1 cellular context compared by ENCODE assay signal in the genomic region with DNA sequence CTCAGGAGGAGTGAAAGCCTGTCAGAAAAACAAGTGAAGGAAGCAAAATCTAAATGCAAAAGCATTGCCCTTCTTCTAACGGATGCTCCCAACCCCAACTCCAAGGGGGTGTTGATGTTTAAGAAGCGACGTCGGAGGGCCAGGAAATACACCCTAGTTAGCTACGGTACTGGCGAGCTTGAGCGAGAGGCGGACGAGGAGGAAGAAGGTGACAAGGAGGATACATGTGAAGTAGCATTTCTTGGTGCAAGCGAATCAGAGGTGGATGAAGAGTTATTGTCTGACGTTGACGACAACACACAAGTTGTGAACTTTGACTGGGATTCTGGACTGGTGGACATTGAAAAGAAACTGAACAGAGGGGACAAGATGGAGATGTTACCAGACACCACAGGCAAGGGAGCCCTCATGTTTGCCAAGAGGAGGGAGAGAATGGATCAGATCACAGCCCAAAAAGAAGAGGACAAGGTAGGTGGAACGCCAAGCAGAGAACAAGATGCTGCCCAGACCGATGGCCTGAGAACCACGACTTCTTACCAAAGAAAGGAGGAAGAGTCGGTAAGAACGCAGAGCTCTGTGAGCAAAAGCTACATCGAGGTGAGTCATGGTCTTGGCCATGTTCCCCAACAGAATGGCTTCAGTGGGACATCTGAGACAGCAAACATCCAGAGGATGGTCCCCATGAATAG.
TF ChIP-seq lines count a peak whose summit lies in the region.

No MANE protein-coding gene starts in this region.

TF ChIP-seq in IMR-90, 13 proteins besides CTCF, POLR2A, EP300 and RAD21 (continued from another document):
- TF ChIP-seq RCOR1 (IDR thresholded peaks at IDR 0.05; ENCODE audit: insufficient replicate concordance, low read length) (no peak), CEBPB (IDR thresholded peaks at IDR 0.05; ENCODE audit: low read depth, low read length) (no peak), CHD1 (IDR thresholded peaks at IDR 0.05; ENCODE audit: low read depth, low read length) (no peak), BHLHE40 (IDR thresholded peaks at IDR 0.05; ENCODE audit: low read depth, low read length) (no peak), RFX5 (IDR thresholded peaks at IDR 0.05; ENCODE audit: low read depth, low read length) (no peak), MAFK (IDR thresholded peaks at IDR 0.05; ENCODE audit: low read depth, low read length) (no peak), SMC3 (IDR thresholded peaks at IDR 0.05; ENCODE audit: low read depth, low read length) (no peak), MAZ (IDR thresholded peaks at IDR 0.05; ENCODE audit: borderline replicate concordance, low read depth, low read length) (no peak), NFE2L2 (IDR thresholded peaks at IDR 0.05; ENCODE audit: low read depth, low read length) (no peak), FOS (IDR thresholded peaks at IDR 0.05; ENCODE audit: low read depth, low read length) (no peak)
- TF ChIP-seq, protein P1, sequence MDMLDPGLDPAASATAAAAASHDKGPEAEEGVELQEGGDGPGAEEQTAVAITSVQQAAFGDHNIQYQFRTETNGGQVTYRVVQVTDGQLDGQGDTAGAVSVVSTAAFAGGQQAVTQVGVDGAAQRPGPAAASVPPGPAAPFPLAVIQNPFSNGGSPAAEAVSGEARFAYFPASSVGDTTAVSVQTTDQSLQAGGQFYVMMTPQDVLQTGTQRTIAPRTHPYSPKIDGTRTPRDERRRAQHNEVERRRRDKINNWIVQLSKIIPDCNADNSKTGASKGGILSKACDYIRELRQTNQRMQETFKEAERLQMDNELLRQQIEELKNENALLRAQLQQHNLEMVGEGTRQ (IDR thresholded peaks at IDR 0.05; ENCODE audit: low read depth, low read length), result no peak
- TF ChIP-seq, protein P2, sequence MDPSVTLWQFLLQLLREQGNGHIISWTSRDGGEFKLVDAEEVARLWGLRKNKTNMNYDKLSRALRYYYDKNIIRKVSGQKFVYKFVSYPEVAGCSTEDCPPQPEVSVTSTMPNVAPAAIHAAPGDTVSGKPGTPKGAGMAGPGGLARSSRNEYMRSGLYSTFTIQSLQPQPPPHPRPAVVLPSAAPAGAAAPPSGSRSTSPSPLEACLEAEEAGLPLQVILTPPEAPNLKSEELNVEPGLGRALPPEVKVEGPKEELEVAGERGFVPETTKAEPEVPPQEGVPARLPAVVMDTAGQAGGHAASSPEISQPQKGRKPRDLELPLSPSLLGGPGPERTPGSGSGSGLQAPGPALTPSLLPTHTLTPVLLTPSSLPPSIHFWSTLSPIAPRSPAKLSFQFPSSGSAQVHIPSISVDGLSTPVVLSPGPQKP (IDR thresholded peaks at IDR 0.05; ENCODE audit: borderline replicate concordance, low read depth, low read length), result no peak
